24 cellular contexts compared by ENCODE assay signal in the genomic region with DNA sequence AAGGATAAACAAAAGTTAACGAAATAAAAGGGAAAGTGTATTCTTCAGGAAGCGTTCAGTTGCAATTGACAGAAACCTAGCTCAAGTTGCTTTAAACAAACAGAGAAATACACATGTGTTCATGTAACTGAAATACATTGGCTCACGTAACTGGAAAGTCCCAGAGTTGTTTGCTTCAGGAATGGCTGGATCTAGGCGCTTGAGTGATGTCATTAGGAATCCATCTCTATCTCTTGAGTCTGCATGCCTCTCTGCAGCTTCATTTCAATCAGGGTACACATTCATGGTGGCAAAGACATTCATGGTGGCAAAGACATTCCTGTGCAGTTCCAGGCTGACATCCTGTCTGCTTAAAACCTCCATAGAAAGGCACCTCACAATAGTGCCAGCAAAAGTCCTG. TPM values are rescaled to one million over a fixed set of nuclear protein-coding genes. Genes with fewer than 3 reads are reported as not detected.
DNase-seq lines count a peak whose midpoint lies in the region; ATAC-seq, FAIRE-seq and TF ChIP-seq lines count a peak whose summit lies in the region.
"Had no signal": no experiment of that assay in that cellular context is flagged by ENCODE, and none has a peak within 500 bp of the region (broad histone marks: within the 10 kb centered on the region; RNA-seq: fewer than 3 reads in every experiment).

No MANE protein-coding gene starts in this region.

- no peak overlapping the region for H3K4me2 ChIP-seq in HepG2 (ENCODE audit: low read depth, low read length)
- H3K4me2 ChIP-seq in neural cell (ENCODE audit: low read length): no peak overlapping the region
- H3K4me2 ChIP-seq in trophoblast cell (ENCODE audit: low read length): no peak overlapping the region
- H3K4me2 ChIP-seq: A549; BLaER1 treated with 17β-estradiol and CSF1 and Interleukin-3, amounts not matched to agents 10 nM and 100 nM had no signal

- H4K8ac ChIP-seq in trophoblast cell (ENCODE audit: low read depth, low read length): no peak overlapping the region

- H3K9me3 Mint-ChIP-seq in activated T-cell treated with anti-CD3 and anti-CD28 coated beads, Interleukin-2, amount 50 U/mL, for 24 hours: peaks cover 1% of the 10 kb centered on the region
- H3K9me3 Mint-ChIP-seq in activated CD4-positive, alpha-beta T cell treated with anti-CD3 and anti-CD28 coated beads, Interleukin-2, amount 10 ng/mL, durations not matched to agents 7 days and 5 days: no peaks in the 10 kb centered on the region

- H2BK12ac ChIP-seq in trophoblast cell (ENCODE audit: low read length): no peak overlapping the region

- TF ChIP-seq CTCF in HepG2 (CRISPR knock-in tag; IDR thresholded peaks at IDR 0.05): no peak
- TF ChIP-seq CTCF in right lobe of liver (IDR thresholded peaks at IDR 0.05): no peak
- no peak for TF ChIP-seq CTCF in esophagus muscularis mucosa (IDR thresholded peaks at IDR 0.05)
- no peak for TF ChIP-seq CTCF in neural cell (IDR thresholded peaks at IDR 0.05; ENCODE audit: poor library complexity, severe bottlenecking)

- peaks cover 2 to 43% of the 10 kb centered on the region in 2 experiments; a peak in 4 of 5 replicates for H3K27me3 ChIP-seq in HepG2 (ENCODE audit: control insufficient read depth in 1 of 2, insufficient read depth in 2 of 2, low read length in 2 of 2)
- H3K27me3 ChIP-seq in right lobe of liver: no peaks in the 10 kb centered on the region
- H3K27me3 ChIP-seq in esophagus muscularis mucosa: no peaks in the 10 kb centered on the region
- no peaks in the 10 kb centered on the region for H3K27me3 ChIP-seq in neural cell (ENCODE audit: insufficient read depth, low read depth, low read length)
- H3K27me3 ChIP-seq in trophoblast cell (ENCODE audit: insufficient read depth, low read length): no peaks in the 10 kb centered on the region
- H3K27me3 ChIP-seq: BLaER1 treated with 17β-estradiol and CSF1 and Interleukin-3, amounts not matched to agents 10 nM and 100 nM had no signal

- no peak overlapping the region for H3K14ac ChIP-seq in trophoblast cell (ENCODE audit: low read length)

- H3K27me3 Mint-ChIP-seq in activated T-cell treated with anti-CD3 and anti-CD28 coated beads, Interleukin-2, amount 50 U/mL, for 24 hours: peaks cover 19% of the 10 kb centered on the region
- H3K27me3 Mint-ChIP-seq in activated CD4-positive, alpha-beta T cell treated with anti-CD3 and anti-CD28 coated beads, Interleukin-2, amount 10 ng/mL, durations not matched to agents 7 days and 5 days: no peaks in the 10 kb centered on the region

- 20% methylated on average over 4 of the region's 4 CpGs for WGBS in HepG2 (ENCODE audit: low lambda C conversion rate)
- WGBS in right lobe of liver (ENCODE audit: insufficient coverage, low coverage, low lambda C conversion rate, missing lambda C conversion rate): 60% methylated on average over 4 of the region's 4 CpGs
- WGBS in esophagus muscularis mucosa: 94% methylated on average over 3 of the region's 4 CpGs
- no CpG with 5 or more reads among the region's 4 CpGs for WGBS in trophoblast cell (ENCODE audit: extremely low coverage, insufficient coverage, insufficient read length)

- in situ Hi-C loops in HepG2 (cut with HindIII; ENCODE audit: extremely low pct_ligation_motif_present, low pct_unique_long_range_greater_than_20kb): no loop called here

- no peaks in the 10 kb centered on the region for H3K4me1 ChIP-seq in HepG2 (ENCODE audit: insufficient read depth, low read length)
- no peaks in the 10 kb centered on the region for H3K4me1 ChIP-seq in right lobe of liver
- H3K4me1 ChIP-seq in esophagus muscularis mucosa: no peaks in the 10 kb centered on the region
- H3K4me1 ChIP-seq in trophoblast cell (ENCODE audit: control insufficient read depth in 1 of 2, insufficient read depth in 2 of 2, low read length in 2 of 2): peaks cover 0 to 2% of the 10 kb centered on the region in 2 experiments
- H3K4me1 ChIP-seq: BLaER1 treated with 17β-estradiol and CSF1 and Interleukin-3, amounts not matched to agents 10 nM and 100 nM; Caco-2 had no signal

- no peak overlapping the region for H3K27ac Mint-ChIP-seq in activated T-cell treated with anti-CD3 and anti-CD28 coated beads, Interleukin-2, amount 50 U/mL, for 24 hours
- H3K27ac Mint-ChIP-seq in activated CD4-positive, alpha-beta T cell treated with anti-CD3 and anti-CD28 coated beads, Interleukin-2, amount 10 ng/mL, durations not matched to agents 7 days and 5 days: no peak overlapping the region
- H3K27ac Mint-ChIP-seq: B cell; CD4-positive, alpha-beta T cell; CD8-positive, alpha-beta T cell had no signal

- TF ChIP-seq RAD21 in HepG2 (CRISPR knock-in tag; IDR thresholded peaks at IDR 0.05) (no peak), neural cell (conservative IDR thresholded peaks at IDR 0.05) (no peak)

- H3K4ac ChIP-seq in trophoblast cell (ENCODE audit: low read depth, low read length): no peak overlapping the region

- no peak overlapping the region for H2AK5ac ChIP-seq in trophoblast cell (ENCODE audit: low read length)

- H3K18ac ChIP-seq in trophoblast cell (ENCODE audit: low read length): no peak overlapping the region

- no TSS peak for BruUV-seq in HepG2 (replicated peaks; lab: Mats Ljungman, UMichigan)

- H3K9me2 ChIP-seq in neural cell (ENCODE audit: insufficient read depth, low read length): no peaks in the 10 kb centered on the region

- no peak for FAIRE-seq in HepG2 (lab: Jason Lieb, UNC)
- FAIRE-seq: A549, D721Med, G401.6, GM12891, GM18507 had no signal

- H3K4me1 Mint-ChIP-seq in activated T-cell treated with anti-CD3 and anti-CD28 coated beads, Interleukin-2, amount 50 U/mL, for 24 hours (ENCODE audit: low read depth): no peaks in the 10 kb centered on the region
- H3K4me1 Mint-ChIP-seq in activated CD4-positive, alpha-beta T cell treated with anti-CD3 and anti-CD28 coated beads, Interleukin-2, amount 10 ng/mL, durations not matched to agents 7 days and 5 days: no peaks in the 10 kb centered on the region
- H3K4me1 Mint-ChIP-seq: B cell had no signal

- POLR2A ChIA-PET in HepG2 (lab: Yijun Ruan, JAX): no interaction called here
- POLR2A ChIA-PET in activated CD4-positive, alpha-beta T cell treated with anti-CD3 and anti-CD28 coated beads, Interleukin-2, amount 10 ng/mL, durations not matched to agents 7 days and 5 days (lab: Charles Lee): no interaction called here

- no peaks in the 10 kb centered on the region for H4K20me1 ChIP-seq in HepG2 (ENCODE audit: insufficient read depth, low read length)
- H4K20me1 ChIP-seq in neural cell (ENCODE audit: insufficient read depth): no peaks in the 10 kb centered on the region
- H4K20me1 ChIP-seq: BLaER1 treated with 17β-estradiol and CSF1 and Interleukin-3, amounts not matched to agents 10 nM and 100 nM had no signal

- H2AFZ ChIP-seq in HepG2 (ENCODE audit: low read length) (no peak overlapping the region), neural cell (ENCODE audit: low read depth, low read length) (no peak overlapping the region), trophoblast cell (ENCODE audit: insufficient read depth, low read length, poor library complexity) (no peak overlapping the region)

- no peaks in the 10 kb centered on the region for H3K36me3 Mint-ChIP-seq in activated T-cell treated with anti-CD3 and anti-CD28 coated beads, Interleukin-2, amount 50 U/mL, for 24 hours (ENCODE audit: low read depth)
- H3K36me3 Mint-ChIP-seq in activated CD4-positive, alpha-beta T cell treated with anti-CD3 and anti-CD28 coated beads, Interleukin-2, amount 10 ng/mL, durations not matched to agents 7 days and 5 days (ENCODE audit: low read depth): no peaks in the 10 kb centered on the region
- H3K36me3 Mint-ChIP-seq: CD8-positive, alpha-beta T cell had no signal

- no peaks in the 10 kb centered on the region for H3K79me1 ChIP-seq in trophoblast cell (ENCODE audit: low read length)

- no peaks in the 10 kb centered on the region for H3K36me3 ChIP-seq in HepG2 (replicated peaks in 1 of 2; ENCODE audit: control insufficient read depth in 1 of 2, insufficient read depth in 2 of 2, low read length in 2 of 2)
- no peaks in the 10 kb centered on the region for H3K36me3 ChIP-seq in right lobe of liver
- no peaks in the 10 kb centered on the region for H3K36me3 ChIP-seq in esophagus muscularis mucosa
- H3K36me3 ChIP-seq in neural cell (ENCODE audit: insufficient read depth, low read length): no peaks in the 10 kb centered on the region
- H3K36me3 ChIP-seq in trophoblast cell (ENCODE audit: control insufficient read depth in 1 of 2, insufficient read depth in 2 of 2, low read length in 2 of 2): no peaks in the 10 kb centered on the region
- H3K36me3 ChIP-seq: BLaER1 treated with 17β-estradiol and CSF1 and Interleukin-3, amounts not matched to agents 10 nM and 100 nM had no signal

- DNase-seq in HepG2 (ENCODE audit: low spot score): no peak
- DNase-seq in right lobe of liver: no peak
- peak; percentile 29 for DNase-seq in esophagus muscularis mucosa (ENCODE audit: extremely low spot score)
- peak; percentile 54 to 66 for DNase-seq in trophoblast cell
- DNase-seq in NCI-H1436 (lab: John Stamatoyannopoulos, UW): no peak
- no peak for DNase-seq in activated T-cell treated with anti-CD3 and anti-CD28 coated beads, Interleukin-2, amount 50 U/mL, for 24 hours
- DNase-seq in activated CD4-positive, alpha-beta T cell treated with anti-CD3 and anti-CD28 coated beads, Interleukin-2, amount 10 ng/mL, durations not matched to agents 7 days and 5 days: no peak
- DNase-seq: AML-193; Caco-2; Calu3; CD4-positive, alpha-beta T cell; CD8-positive, alpha-beta T cell; DMS79 treated with DMSO at 0.1 percent for 48 hours; GF-D8 had no signal

- no peak for TF ChIP-seq EP300 in HepG2 (IDR thresholded peaks at IDR 0.05; ENCODE audit: low read depth in 2 of 2, low read length in 2 of 2)
- TF ChIP-seq EP300 in HepG2 (CRISPR knock-in tag; IDR thresholded peaks at IDR 0.05; ENCODE audit: borderline replicate concordance): no peak
- TF ChIP-seq EP300 in esophagus muscularis mucosa (IDR thresholded peaks at IDR 0.05): no peak
- no peak for TF ChIP-seq EP300 in neural cell (conservative IDR thresholded peaks at IDR 0.05; ENCODE audit: poor library complexity, severe bottlenecking)

- H3K9me3 ChIP-seq in HepG2 (ENCODE audit: low read length) (no peaks in the 10 kb centered on the region), right lobe of liver (no peaks in the 10 kb centered on the region), esophagus muscularis mucosa (no peaks in the 10 kb centered on the region), neural cell (ENCODE audit: low read length) (no peaks in the 10 kb centered on the region), trophoblast cell (ENCODE audit: insufficient read depth, low read depth, low read length) (no peaks in the 10 kb centered on the region)
- H3K9me3 ChIP-seq: A549, Caco-2 had no signal

- H3K9ac ChIP-seq in HepG2 (ENCODE audit: insufficient read depth, low read depth, low read length) (no peak overlapping the region), neural cell (ENCODE audit: low read length) (no peak overlapping the region), trophoblast cell (ENCODE audit: low read length) (no peak overlapping the region)
- H3K9ac ChIP-seq: BLaER1 treated with 17β-estradiol and CSF1 and Interleukin-3, amounts not matched to agents 10 nM and 100 nM had no signal

- H3K4me3 Mint-ChIP-seq in activated T-cell treated with anti-CD3 and anti-CD28 coated beads, Interleukin-2, amount 50 U/mL, for 24 hours: no peak overlapping the region
- H3K4me3 Mint-ChIP-seq in activated CD4-positive, alpha-beta T cell treated with anti-CD3 and anti-CD28 coated beads, Interleukin-2, amount 10 ng/mL, durations not matched to agents 7 days and 5 days: no peak overlapping the region
- H3K4me3 Mint-ChIP-seq: B cell; CD4-positive, alpha-beta T cell; CD8-positive, alpha-beta T cell had no signal

- H4K12ac ChIP-seq in trophoblast cell (ENCODE audit: low read depth, low read length): no peak overlapping the region

- no peak overlapping the region for H3K4me3 ChIP-seq in HepG2 (replicated peaks in 1 of 3; ENCODE audit: insufficient read depth in 1 of 3, low read depth in 2 of 3, low read length in 3 of 3)
- H3K4me3 ChIP-seq in right lobe of liver: no peak overlapping the region
- H3K4me3 ChIP-seq in esophagus muscularis mucosa: no peak overlapping the region
- no peak overlapping the region for H3K4me3 ChIP-seq in neural cell (ENCODE audit: low read length)
- H3K4me3 ChIP-seq in trophoblast cell (ENCODE audit: low read depth, low read length): no peak overlapping the region
- H3K4me3 ChIP-seq: A549; BLaER1 treated with 17β-estradiol and CSF1 and Interleukin-3, amounts not matched to agents 10 nM and 100 nM had no signal

- CTCF ChIA-PET in HepG2 (lab: Yijun Ruan, JAX; ENCODE audit: low intra/inter-chr PET ratio, low total read pairs): no interaction called here
- CTCF ChIA-PET in activated CD4-positive, alpha-beta T cell treated with anti-CD3 and anti-CD28 coated beads, Interleukin-2, amount 10 ng/mL, durations not matched to agents 7 days and 5 days (lab: Charles Lee): no interaction called here

- no peak overlapping the region for H2BK120ac ChIP-seq in trophoblast cell (ENCODE audit: insufficient read depth, low read length, poor library complexity)

- no peak for ATAC-seq in HepG2
- no peak for ATAC-seq in right lobe of liver
- ATAC-seq: A549; CD8-positive, alpha-beta T cell had no signal

- H2BK5ac ChIP-seq in trophoblast cell (ENCODE audit: low read depth, low read length, poor library complexity): no peak overlapping the region

- no peaks in the 10 kb centered on the region for H3F3A ChIP-seq in neural cell (ENCODE audit: insufficient read depth, low read length, poor library complexity, severe bottlenecking)

- intact Hi-C loops in HepG2 (cut with micrococcal nuclease; ENCODE audit: unreplicated experiment): no loop called here
- intact Hi-C loops in right lobe of liver (cut with DNase I): no loop called here
- intact Hi-C loops in esophagus muscularis mucosa (cut with DNase I): no loop called here

- H3K79me2 ChIP-seq in HepG2 (ENCODE audit: insufficient read depth, low read length) (no peaks in the 10 kb centered on the region), neural cell (replicated peaks; ENCODE audit: insufficient read depth, low read length) (no peaks in the 10 kb centered on the region), trophoblast cell (ENCODE audit: control insufficient read depth, insufficient read depth, low read length, poor library complexity) (no peaks in the 10 kb centered on the region)

- H3K23ac ChIP-seq in trophoblast cell (ENCODE audit: low read length): no peak overlapping the region

- no peak overlapping the region for H4K91ac ChIP-seq in trophoblast cell (ENCODE audit: low read depth, low read length)

- no peak for TF ChIP-seq POLR2A in HepG2 (IDR thresholded peaks at IDR 0.05; ENCODE audit: insufficient read depth in 1 of 2, low read depth in 2 of 2, low read length in 2 of 2)
- no peak for TF ChIP-seq POLR2A in right lobe of liver (IDR thresholded peaks at IDR 0.05)
- no peak for TF ChIP-seq POLR2A in esophagus muscularis mucosa (IDR thresholded peaks at IDR 0.05; ENCODE audit: low read depth)

- no peak overlapping the region for H3K27ac ChIP-seq in HepG2 (ENCODE audit: extremely low read length, insufficient read depth, low read length)
- H3K27ac ChIP-seq in right lobe of liver: no peak overlapping the region
- no peak overlapping the region for H3K27ac ChIP-seq in esophagus muscularis mucosa (replicated peaks in 1 of 4)
- H3K27ac ChIP-seq in neural cell (ENCODE audit: low read length): peak overlapping the region; percentile 16
- H3K27ac ChIP-seq in trophoblast cell (ENCODE audit: low read depth, low read length): no peak overlapping the region
- H3K27ac ChIP-seq: 22Rv1; A549; BLaER1 treated with 17β-estradiol and CSF1 and Interleukin-3, amounts not matched to agents 10 nM and 100 nM; C4-2B had no signal

RNA-seq across cellular contexts. Expression of gene EYA2, which starts 45.4 kb away (rescaled TPM):
- total RNA-seq in HepG2 (2016; rRNA removed; fragmentation: Illumina TruSeq; extraction: Trizol) (not detected in 2 replicates), right lobe of liver (1 to 10 TPM in 1 of 6 experiments, under 1 TPM in 5; 0.12 to 3.0 (median 0.49) TPM), esophagus muscularis mucosa (1 to 10 TPM; 1.2 to 5.9 (median 4.2) TPM)
- total RNA-seq in HepG2 (2016; cell fraction: cytosol; rRNA removed; fragmentation: Illumina TruSeq; extraction: Trizol; ENCODE audit: low read depth): not detected in 2 replicates
- total RNA-seq in HepG2 (2016; cell fraction: insoluble cytoplasmic fraction; rRNA removed; fragmentation: Illumina TruSeq; extraction: Trizol): not detected in 2 replicates
- not detected in 2 replicates for total RNA-seq in HepG2 (2016; cell fraction: membrane; rRNA removed; fragmentation: Illumina TruSeq; extraction: Trizol)
- not detected in 2 replicates for total RNA-seq in HepG2 (2016; cell fraction: nucleus; rRNA removed; fragmentation: Illumina TruSeq; extraction: Trizol)
- polyA plus RNA-seq in HepG2 (2011; rRNA removed) (not detected in 2 replicates), neural cell (0.88 TPM in 1 of 2 replicates, not detected in the other)
- not detected in 2 replicates for polyA plus RNA-seq in HepG2 (2011; cell fraction: cytosol; rRNA removed)
- not detected in 2 replicates for polyA plus RNA-seq in HepG2 (2011; cell fraction: nucleus; rRNA removed)
- polyA plus RNA-seq in HepG2 (2012): not detected in 2 replicates
- not detected in 2 replicates for polyA plus RNA-seq in HepG2 (2016; cell fraction: cytosol; fragmentation: Illumina TruSeq; extraction: Trizol; ENCODE audit: low read depth)
- polyA plus RNA-seq in HepG2 (2016; cell fraction: insoluble cytoplasmic fraction; fragmentation: Illumina TruSeq; extraction: Trizol; ENCODE audit: low read depth): not detected in 2 replicates
- not detected in 2 replicates for polyA plus RNA-seq in HepG2 (2016; cell fraction: membrane; fragmentation: Illumina TruSeq; extraction: Trizol; ENCODE audit: low read depth)
- not detected in 2 replicates for polyA plus RNA-seq in HepG2 (2016; cell fraction: nucleus; fragmentation: Illumina TruSeq; extraction: Trizol; ENCODE audit: insufficient read depth, low read depth)
- polyA minus RNA-seq in HepG2 (2011; rRNA and poly(A)+ RNA removed; ENCODE audit: low replicate concordance): not detected in 2 replicates
- polyA minus RNA-seq in HepG2 (2011; cell fraction: cytosol; rRNA and poly(A)+ RNA removed): not detected in 2 replicates
- polyA minus RNA-seq in HepG2 (2011; cell fraction: nucleus; rRNA and poly(A)+ RNA removed): not detected in 2 replicates
- polyA minus RNA-seq in neural cell: 0.24 and 0.69 TPM in 2 replicates
- polyA plus RNA-seq in trophoblast cell (2013): 15.1 and 15.8 TPM in 2 replicates
- total RNA-seq in activated CD4-positive, alpha-beta T cell treated with anti-CD3 and anti-CD28 coated beads, Interleukin-2, amount 10 ng/mL, durations not matched to agents 7 days and 5 days: not detected
- total RNA-seq: CD4-positive, alpha-beta T cell; CD8-positive, alpha-beta T cell had no signal

Comparison
In these comparisons a context has a peak if more than half of its experiments do, and no peak if none do; other contexts are left out.
1. DNase-seq: peak in esophagus muscularis mucosa (single experiment) and trophoblast cell (2 of 2); none in HepG2 (single experiment), right lobe of liver (0 of 3), NCI-H1436 (single experiment), activated T-cell treated with anti-CD3 and anti-CD28 coated beads, Interleukin-2, amount 50 U/mL, for 24 hours (single experiment) and activated CD4-positive, alpha-beta T cell treated with anti-CD3 and anti-CD28 coated beads, Interleukin-2, amount 10 ng/mL, durations not matched to agents 7 days and 5 days (single experiment).